Comparison of ENCODE assay signal across 17 cellular contexts in the genomic region with DNA sequence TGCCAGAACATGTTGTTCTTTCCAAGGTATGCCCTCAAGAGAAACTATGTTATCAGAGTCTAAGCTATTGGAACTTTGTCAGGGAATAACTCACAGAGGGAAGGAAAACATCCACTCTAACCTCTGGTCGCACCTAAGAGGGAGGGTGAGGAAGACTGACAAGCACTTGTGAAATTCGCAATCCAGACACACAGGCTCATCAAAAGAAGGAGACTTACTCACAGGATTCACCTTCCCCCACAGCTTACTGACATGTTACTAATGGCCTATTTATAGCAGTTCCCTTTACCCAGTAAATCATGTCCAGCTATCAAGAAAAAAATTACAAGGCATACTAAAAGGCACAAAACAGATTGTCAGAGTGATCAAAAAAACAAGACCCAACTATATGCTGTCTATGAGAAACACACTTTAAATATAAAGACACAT. TPM values are rescaled to one million over a fixed set of nuclear protein-coding genes. Genes with fewer than 3 reads are reported as not detected.
DNase-seq lines count a peak whose midpoint lies in the region; ATAC-seq and TF ChIP-seq lines count a peak whose summit lies in the region.
"Had no signal": no experiment of that assay in that cellular context is flagged by ENCODE, and none has a peak within 500 bp of the region (broad histone marks: within the 10 kb centered on the region; RNA-seq: fewer than 3 reads in every experiment).

No MANE protein-coding gene starts in this region.

- TF ChIP-seq CTCF in fibroblast of villous mesenchyme (IDR thresholded peaks at IDR 0.05; ENCODE audit: insufficient read depth, low read depth, low read length) (no peak), gastrocnemius medialis (IDR thresholded peaks at IDR 0.05 in 4 of 5, conservative IDR thresholded peaks at IDR 0.05 in 1 of 5) (no peak), suprapubic skin (IDR thresholded peaks at IDR 0.05) (no peak)

- in situ Hi-C loops in gastrocnemius medialis (cut with MboI; ENCODE audit: low sequenced_read_pairs in 4 of 4), result no loop called here

- H3K4me3 ChIP-seq in SJSA1 (no peak overlapping the region), fibroblast of villous mesenchyme (ENCODE audit: low read depth, low read length) (no peak overlapping the region), gastrocnemius medialis (no peak overlapping the region), suprapubic skin (no peak overlapping the region)
- H3K4me3 ChIP-seq: ascending aorta, prostate gland had no signal

- H3K4me1 ChIP-seq in SJSA1 (replicated peaks), result peaks cover 17% of the 10 kb centered on the region
- no peaks in the 10 kb centered on the region for H3K4me1 ChIP-seq in gastrocnemius medialis
- H3K4me1 ChIP-seq in suprapubic skin, result no peaks in the 10 kb centered on the region
- H3K4me1 ChIP-seq: ascending aorta, prostate gland had no signal

- no peaks in the 10 kb centered on the region for H3K9me3 ChIP-seq in SJSA1 (replicated peaks)
- no peaks in the 10 kb centered on the region for H3K9me3 ChIP-seq in gastrocnemius medialis
- H3K9me3 ChIP-seq in suprapubic skin, result no peaks in the 10 kb centered on the region
- H3K9me3 ChIP-seq: ascending aorta, prostate gland had no signal

- POLR2A ChIA-PET in HEK293T (lab: Yijun Ruan, JAX), result no interaction called here

- DNase-seq in HEK293T (ENCODE audit: extremely low spot score) (no peak), SJSA1 (ENCODE audit: low read depth in 1 of 2, low spot score in 2 of 2) (peak in 1 of 2 experiments; percentile 25), fibroblast of villous mesenchyme (ENCODE audit: low read depth) (peak; percentile 26), gastrocnemius medialis (no peak), C1 segment of cervical spinal cord (lab: John Stamatoyannopoulos, UW) (no peak), cerebellar cortex (ENCODE audit: low spot score) (no peak), suprapubic skin (ENCODE audit: low spot score in 2 of 2) (no peak)
- no peak for DNase-seq in stimulated activated naive CD8-positive, alpha-beta T cell treated with anti-CD3 and anti-CD28 coated beads, Interleukin-15, Interleukin-2, amounts not matched to agents 100 U/mL and 50 U/mL, for 24 hours
- DNase-seq: activated CD4-positive, CD25-positive, alpha-beta regulatory T cell treated with anti-CD3 and anti-CD28 coated beads, Interleukin-2, amount 50 U/mL, for 72 hours; midbrain; stimulated activated CD4-positive, alpha-beta T cell treated with anti-CD3 and anti-CD28 coated beads, Interleukin-2, amount 100 ng/mL, for 48 hours had no signal

- TF ChIP-seq POLR2A in gastrocnemius medialis (IDR thresholded peaks at IDR 0.05) (no peak), suprapubic skin (IDR thresholded peaks at IDR 0.05) (no peak)

- CTCF ChIA-PET in HEK293T (lab: Yijun Ruan, JAX), result interaction anchor here (0.5 to 0.7 kb wide), 2 partner anchors 8 to 27 kb away, joined by 3 to 4 read pairs; no protein-coding TSS in a partner anchor

- intact Hi-C loops in gastrocnemius medialis (cut with DNase I; ENCODE audit: low total_unique reads), result no loop called here

- WGBS in suprapubic skin, result 38% methylated on average over 2 of the region's 2 CpGs

- peak; percentile 53 to 85 for ATAC-seq in gastrocnemius medialis
- no peak for ATAC-seq in stimulated activated naive CD8-positive, alpha-beta T cell treated with anti-CD3 and anti-CD28 coated beads, Interleukin-15, Interleukin-2, amounts not matched to agents 100 U/mL and 50 U/mL, for 24 hours
- ATAC-seq: stimulated activated memory B cell treated with anti-CD40 and anti-IgM and Interleukin-4, amounts not matched to agents 10 μg/mL and 1 μg/mL and 100 μg/mL, for 72 hours had no signal

- no peak for TF ChIP-seq EP300 in suprapubic skin (IDR thresholded peaks at IDR 0.05)

- peak overlapping the region; percentile 44; the same call in 1 of the 2 replicates for H3K27ac ChIP-seq in SJSA1
- no peak overlapping the region for H3K27ac ChIP-seq in gastrocnemius medialis
- H3K27ac ChIP-seq in suprapubic skin, result no peak overlapping the region
- H3K27ac ChIP-seq: ascending aorta, C4-2B, KMS-11, prostate gland had no signal

- H3K27me3 ChIP-seq in SJSA1 (replicated peaks) (no peaks in the 10 kb centered on the region), gastrocnemius medialis (no peaks in the 10 kb centered on the region), suprapubic skin (no peaks in the 10 kb centered on the region)
- H3K27me3 ChIP-seq: ascending aorta had no signal

- H3K36me3 ChIP-seq in SJSA1 (no peaks in the 10 kb centered on the region), gastrocnemius medialis (no peaks in the 10 kb centered on the region), suprapubic skin (no peaks in the 10 kb centered on the region)
- H3K36me3 ChIP-seq: ascending aorta, prostate gland had no signal

TF ChIP-seq in HEK293T, 16 proteins besides CTCF, POLR2A, EP300 and RAD21:
- TF ChIP-seq ZNF384 (IDR thresholded peaks at IDR 0.05), result no peak
- TF ChIP-seq, protein P1, sequence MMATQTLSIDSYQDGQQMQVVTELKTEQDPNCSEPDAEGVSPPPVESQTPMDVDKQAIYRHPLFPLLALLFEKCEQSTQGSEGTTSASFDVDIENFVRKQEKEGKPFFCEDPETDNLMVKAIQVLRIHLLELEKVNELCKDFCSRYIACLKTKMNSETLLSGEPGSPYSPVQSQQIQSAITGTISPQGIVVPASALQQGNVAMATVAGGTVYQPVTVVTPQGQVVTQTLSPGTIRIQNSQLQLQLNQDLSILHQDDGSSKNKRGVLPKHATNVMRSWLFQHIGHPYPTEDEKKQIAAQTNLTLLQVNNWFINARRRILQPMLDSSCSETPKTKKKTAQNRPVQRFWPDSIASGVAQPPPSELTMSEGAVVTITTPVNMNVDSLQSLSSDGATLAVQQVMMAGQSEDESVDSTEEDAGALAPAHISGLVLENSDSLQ (IDR thresholded peaks at IDR 0.05), result peak; percentile 46

RNA-seq across cellular contexts. Expression of a gene that starts 36.9 kb away (rescaled TPM):
- 0.24 TPM in 1 of 2 replicates, not detected in the other for total RNA-seq in SJSA1 (2014; rRNA removed; shearing (Covaris generic))
- total RNA-seq in fibroblast of villous mesenchyme, result not detected in 2 replicates
- total RNA-seq in gastrocnemius medialis, result under 1 TPM in 1 of 4 donors, not detected in 3; 0.22 TPM
- not detected for total RNA-seq in suprapubic skin
- total RNA-seq: ascending aorta, OCI-LY7 had no signal

RNA-seq across cellular contexts. Expression of a gene that starts 48.8 kb away (rescaled TPM):
- 22.0 and 39.7 TPM in 2 replicates for total RNA-seq in SJSA1 (2014; rRNA removed; shearing (Covaris generic))
- total RNA-seq in fibroblast of villous mesenchyme, result 16.4 and 17.7 TPM in 2 replicates
- total RNA-seq in gastrocnemius medialis, result 1 to 10 TPM; 3.2 to 6.5 (median 4.8) TPM
- 10 to 100 TPM in 3 of 4 donors, 1 to 10 TPM in 1; 8.0 to 14.3 (median 12.1) TPM for total RNA-seq in suprapubic skin

RNA-seq across cellular contexts. Expression of a gene that starts 48.8 kb away (rescaled TPM):
- 60.6 and 89.4 TPM in 2 replicates for total RNA-seq in SJSA1 (2014; rRNA removed; shearing (Covaris generic))
- 19.6 and 47.5 TPM in 2 replicates for total RNA-seq in fibroblast of villous mesenchyme
- total RNA-seq in gastrocnemius medialis, result 1 to 10 TPM; 4.6 to 9.6 (median 5.8) TPM
- 10 to 100 TPM; 16.9 to 41.8 (median 28.4) TPM for total RNA-seq in suprapubic skin
